ENCODE assay signal across 1 cellular context in the genomic region with DNA sequence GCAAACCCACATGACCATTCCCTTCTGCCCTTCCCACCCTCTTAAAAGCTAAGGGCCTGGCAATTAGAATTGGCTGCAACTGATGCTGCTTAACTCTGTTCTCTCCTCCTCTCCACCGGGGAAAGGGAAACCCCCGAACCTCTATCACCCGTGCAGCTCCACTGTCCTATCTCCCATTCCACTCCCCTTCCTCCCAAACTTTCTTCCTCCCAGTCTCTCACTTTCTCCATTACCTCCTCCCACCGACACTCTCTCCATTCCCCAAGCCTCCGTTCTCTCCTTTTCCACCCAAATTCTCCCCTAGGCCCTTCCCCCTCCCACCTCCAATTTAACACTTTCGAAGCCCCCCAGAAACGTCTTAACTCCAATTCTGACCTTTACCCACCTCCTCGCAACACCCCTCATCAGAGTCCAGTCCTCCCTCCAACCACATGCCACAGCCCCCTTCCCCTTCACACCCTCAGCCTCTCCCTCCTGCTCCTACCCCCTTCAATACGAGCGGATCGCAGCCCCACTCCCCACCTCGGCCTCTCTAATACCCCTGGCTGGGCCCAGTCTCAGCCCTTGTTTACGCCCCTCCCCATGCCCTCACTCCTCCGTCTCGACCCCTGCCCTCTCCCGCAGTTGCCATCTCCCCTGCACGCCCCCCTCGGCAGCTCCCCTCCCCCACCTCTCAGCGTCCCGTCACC.
TF ChIP-seq lines count a peak whose summit lies in the region.

No MANE protein-coding gene starts in this region.

TF ChIP-seq in HepG2, 621 proteins besides CTCF, POLR2A, EP300 and RAD21 (continued from another document and continues in another):
- TF ChIP-seq ARNT2 (CRISPR knock-in tag; IDR thresholded peaks at IDR 0.05; ENCODE audit: low read depth) (peak; percentile 30; the same call in 1 of the 2 replicates), ZNF121 (CRISPR knock-in tag; IDR thresholded peaks at IDR 0.05) (no peak), ZNF652 (CRISPR knock-in tag; IDR thresholded peaks at IDR 0.05; ENCODE audit: borderline replicate concordance, low read depth) (peak; percentile 24; the same call in 1 of the 2 replicates), ZNF75D (CRISPR knock-in tag; IDR thresholded peaks at IDR 0.05; ENCODE audit: borderline replicate concordance) (no peak), KMT2A (CRISPR knock-in tag; IDR thresholded peaks at IDR 0.05) (no peak), TBX2 (CRISPR knock-in tag; IDR thresholded peaks at IDR 0.05; ENCODE audit: borderline replicate concordance) (no peak), ZFP82 (CRISPR knock-in tag; IDR thresholded peaks at IDR 0.05; ENCODE audit: borderline replicate concordance) (0 out of 2 replicates have a peak, but pooled peaks have one; percentile 24), NR1H2 (CRISPR knock-in tag; IDR thresholded peaks at IDR 0.05; ENCODE audit: borderline replicate concordance, low read depth) (no peak), ZSCAN12 (CRISPR knock-in tag; IDR thresholded peaks at IDR 0.05) (no peak), HMGXB4 (CRISPR knock-in tag; IDR thresholded peaks at IDR 0.05; ENCODE audit: borderline replicate concordance in 1 of 2, low read depth in 1 of 2) (0 out of 4 replicates have a peak, but pooled peaks of 1 of the 2 experiments have one; percentile 53), ZNF749 (CRISPR knock-in tag; IDR thresholded peaks at IDR 0.05; ENCODE audit: borderline replicate concordance) (0 out of 2 replicates have a peak, but pooled peaks have one; percentile 63), PCBP2 (optimal IDR thresholded peaks at IDR 0.05; ENCODE audit: low read depth, low read length, poor library complexity, severe bottlenecking) (peak; percentile 43), ZNF263 (CRISPR knock-in tag; IDR thresholded peaks at IDR 0.05) (peak; percentile 82), KLF15 (CRISPR knock-in tag; IDR thresholded peaks at IDR 0.05; ENCODE audit: borderline replicate concordance) (no peak), HNF1A (IDR thresholded peaks at IDR 0.05; ENCODE audit: low read depth) (no peak), HNF1A (CRISPR knock-in tag; IDR thresholded peaks at IDR 0.05; ENCODE audit: borderline replicate concordance) (no peak), THAP11 (CRISPR knock-in tag; IDR thresholded peaks at IDR 0.05) (no peak), ZNF564 (CRISPR knock-in tag; IDR thresholded peaks at IDR 0.05) (no peak), ZNF143 (CRISPR knock-in tag; IDR thresholded peaks at IDR 0.05) (no peak), PHB2 (IDR thresholded peaks at IDR 0.05; ENCODE audit: partially characterized antibody) (no peak), ZNF644 (CRISPR knock-in tag; IDR thresholded peaks at IDR 0.05; ENCODE audit: low read depth) (no peak), TCF12 (IDR thresholded peaks at IDR 0.05) (no peak), TCF12 (CRISPR knock-in tag; IDR thresholded peaks at IDR 0.05) (no peak), ZNF543 (CRISPR knock-in tag; IDR thresholded peaks at IDR 0.05) (no peak), NR3C1 (CRISPR knock-in tag; IDR thresholded peaks at IDR 0.05) (no peak), ZNF790 (CRISPR knock-in tag; IDR thresholded peaks at IDR 0.05; ENCODE audit: borderline replicate concordance) (no peak), ZNF552 (CRISPR knock-in tag; IDR thresholded peaks at IDR 0.05; ENCODE audit: borderline replicate concordance) (no peak), ZHX2 (IDR thresholded peaks at IDR 0.05; ENCODE audit: low read depth) (no peak), ZHX2 (CRISPR knock-in tag; IDR thresholded peaks at IDR 0.05; ENCODE audit: borderline replicate concordance) (no peak), TCF7L2 (IDR thresholded peaks at IDR 0.05; ENCODE audit: low read depth, low read length) (no peak)
- TF ChIP-seq, protein P1, sequence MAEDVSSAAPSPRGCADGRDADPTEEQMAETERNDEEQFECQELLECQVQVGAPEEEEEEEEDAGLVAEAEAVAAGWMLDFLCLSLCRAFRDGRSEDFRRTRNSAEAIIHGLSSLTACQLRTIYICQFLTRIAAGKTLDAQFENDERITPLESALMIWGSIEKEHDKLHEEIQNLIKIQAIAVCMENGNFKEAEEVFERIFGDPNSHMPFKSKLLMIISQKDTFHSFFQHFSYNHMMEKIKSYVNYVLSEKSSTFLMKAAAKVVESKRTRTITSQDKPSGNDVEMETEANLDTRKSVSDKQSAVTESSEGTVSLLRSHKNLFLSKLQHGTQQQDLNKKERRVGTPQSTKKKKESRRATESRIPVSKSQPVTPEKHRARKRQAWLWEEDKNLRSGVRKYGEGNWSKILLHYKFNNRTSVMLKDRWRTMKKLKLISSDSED (CRISPR knock-in tag; IDR thresholded peaks at IDR 0.05): no peak
- TF ChIP-seq, protein P2, sequence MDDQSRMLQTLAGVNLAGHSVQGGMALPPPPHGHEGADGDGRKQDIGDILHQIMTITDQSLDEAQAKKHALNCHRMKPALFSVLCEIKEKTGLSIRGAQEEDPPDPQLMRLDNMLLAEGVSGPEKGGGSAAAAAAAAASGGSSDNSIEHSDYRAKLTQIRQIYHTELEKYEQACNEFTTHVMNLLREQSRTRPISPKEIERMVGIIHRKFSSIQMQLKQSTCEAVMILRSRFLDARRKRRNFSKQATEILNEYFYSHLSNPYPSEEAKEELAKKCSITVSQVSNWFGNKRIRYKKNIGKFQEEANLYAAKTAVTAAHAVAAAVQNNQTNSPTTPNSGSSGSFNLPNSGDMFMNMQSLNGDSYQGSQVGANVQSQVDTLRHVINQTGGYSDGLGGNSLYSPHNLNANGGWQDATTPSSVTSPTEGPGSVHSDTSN (CRISPR knock-in tag; IDR thresholded peaks at IDR 0.05; ENCODE audit: borderline replicate concordance): no peak
- TF ChIP-seq, protein P3, sequence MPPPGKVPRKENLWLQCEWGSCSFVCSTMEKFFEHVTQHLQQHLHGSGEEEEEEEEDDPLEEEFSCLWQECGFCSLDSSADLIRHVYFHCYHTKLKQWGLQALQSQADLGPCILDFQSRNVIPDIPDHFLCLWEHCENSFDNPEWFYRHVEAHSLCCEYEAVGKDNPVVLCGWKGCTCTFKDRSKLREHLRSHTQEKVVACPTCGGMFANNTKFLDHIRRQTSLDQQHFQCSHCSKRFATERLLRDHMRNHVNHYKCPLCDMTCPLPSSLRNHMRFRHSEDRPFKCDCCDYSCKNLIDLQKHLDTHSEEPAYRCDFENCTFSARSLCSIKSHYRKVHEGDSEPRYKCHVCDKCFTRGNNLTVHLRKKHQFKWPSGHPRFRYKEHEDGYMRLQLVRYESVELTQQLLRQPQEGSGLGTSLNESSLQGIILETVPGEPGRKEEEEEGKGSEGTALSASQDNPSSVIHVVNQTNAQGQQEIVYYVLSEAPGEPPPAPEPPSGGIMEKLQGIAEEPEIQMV (CRISPR knock-in tag; IDR thresholded peaks at IDR 0.05; ENCODE audit: low read depth): no peak
